8 cellular contexts compared by ENCODE assay signal in the genomic region with DNA sequence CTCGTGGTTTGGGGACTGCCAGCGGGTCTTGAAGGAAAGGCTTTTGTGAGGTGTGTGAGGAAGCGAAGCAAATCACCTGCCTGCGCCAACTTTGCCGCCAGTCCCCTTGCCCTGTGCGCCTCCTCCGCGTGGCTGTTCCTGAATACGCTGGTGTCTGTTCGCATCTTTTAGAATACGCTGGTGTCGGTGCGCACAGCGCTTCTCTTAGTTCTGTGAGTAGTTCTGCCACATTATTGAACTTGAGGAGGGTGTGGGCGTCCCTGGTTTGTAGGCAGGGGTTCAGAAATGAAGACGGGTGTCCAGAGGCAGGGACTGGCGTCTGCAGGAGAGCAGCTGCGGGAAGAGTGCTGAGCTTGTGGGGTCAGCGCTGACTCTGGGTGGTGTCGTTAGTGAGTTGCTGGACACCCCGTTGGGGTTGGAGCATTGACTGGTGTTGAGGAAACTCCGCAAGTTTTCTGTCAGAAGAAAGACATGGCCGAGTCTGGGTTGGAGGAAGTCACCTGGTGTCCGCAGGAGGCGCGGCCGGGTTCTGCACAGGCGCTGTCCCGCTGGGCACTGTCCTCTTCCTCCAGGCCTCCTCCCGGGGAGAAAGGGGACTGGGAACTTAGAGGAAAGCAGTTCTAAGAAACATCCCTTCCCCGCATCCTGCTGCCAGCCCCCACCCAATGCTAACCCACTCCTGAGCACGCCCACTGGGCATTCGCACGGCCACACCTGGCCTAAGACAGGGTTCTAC.
DNase-seq lines count a peak whose midpoint lies in the region; ATAC-seq and TF ChIP-seq lines count a peak whose summit lies in the region.

No MANE protein-coding gene starts in this region.

- DNase-seq in T-helper 2 cell treated with Interferon-gamma antibody and Interleukin-4, amounts not matched to agents 5 μg/mL and 100 μg/mL, for 36 hours (ENCODE audit: low spot score): peak; percentile 25
- peak; percentile 24 for DNase-seq in effector CD4-positive, alpha-beta T cell
- DNase-seq in memory B cell (ENCODE audit: low spot score in 2 of 2) (no peak), stromal cell of bone marrow (ENCODE audit: low read depth) (peak; percentile 3), 8988T (no peak)

- peaks cover 47% of the 10 kb centered on the region for H3K36me3 Mint-ChIP-seq in T-helper 2 cell treated with Interferon-gamma antibody and Interleukin-4, amounts not matched to agents 5 μg/mL and 100 μg/mL, for 36 hours (ENCODE audit: low read depth)
- peaks cover 32% of the 10 kb centered on the region for H3K36me3 Mint-ChIP-seq in memory B cell

- TF ChIP-seq CTCF in 22Rv1 (IDR thresholded peaks at IDR 0.05): no peak

- no peaks in the 10 kb centered on the region for H3K27me3 Mint-ChIP-seq in T-helper 2 cell treated with Interferon-gamma antibody and Interleukin-4, amounts not matched to agents 5 μg/mL and 100 μg/mL, for 36 hours (ENCODE audit: low read depth)
- peaks cover 1% of the 10 kb centered on the region for H3K27me3 Mint-ChIP-seq in memory B cell

- peaks cover 16% of the 10 kb centered on the region for H3K4me1 Mint-ChIP-seq in T-helper 2 cell treated with Interferon-gamma antibody and Interleukin-4, amounts not matched to agents 5 μg/mL and 100 μg/mL, for 36 hours (ENCODE audit: low read depth)
- peaks cover 13% of the 10 kb centered on the region for H3K4me1 Mint-ChIP-seq in memory B cell

- H3K4me3 Mint-ChIP-seq in T-helper 2 cell treated with Interferon-gamma antibody and Interleukin-4, amounts not matched to agents 5 μg/mL and 100 μg/mL, for 36 hours: peak overlapping the region; percentile 96
- H3K4me3 Mint-ChIP-seq in memory B cell: peak overlapping the region; percentile 100

- H3K9me3 Mint-ChIP-seq in T-helper 2 cell treated with Interferon-gamma antibody and Interleukin-4, amounts not matched to agents 5 μg/mL and 100 μg/mL, for 36 hours: peaks cover 33% of the 10 kb centered on the region
- H3K9me3 Mint-ChIP-seq in memory B cell: peaks cover 10% of the 10 kb centered on the region

- peak overlapping the region; percentile 100 for H3K27ac Mint-ChIP-seq in T-helper 2 cell treated with Interferon-gamma antibody and Interleukin-4, amounts not matched to agents 5 μg/mL and 100 μg/mL, for 36 hours
- H3K27ac Mint-ChIP-seq in memory B cell: peak overlapping the region; percentile 95

- ATAC-seq in GM18498 (IDR thresholded peaks at IDR 0.05; ENCODE audit: unreplicated experiment) (peak; percentile 18), HG03280 (IDR thresholded peaks at IDR 0.05; ENCODE audit: unreplicated experiment) (peak; percentile 21), memory B cell (ENCODE audit: low read depth) (peak; percentile 14)

- peak overlapping the region; percentile 93 for H3K27ac ChIP-seq in 22Rv1

Comparison
In these comparisons a context has a peak if more than half of its experiments do, and no peak if none do; other contexts are left out.
1. DNase-seq: peak in T-helper 2 cell treated with Interferon-gamma antibody and Interleukin-4, amounts not matched to agents 5 μg/mL and 100 μg/mL, for 36 hours (single experiment), effector CD4-positive, alpha-beta T cell (single experiment) and stromal cell of bone marrow (single experiment); none in memory B cell (0 of 2) and 8988T (single experiment).
2. Peak in every context shown above with its lines, with median percentiles within 50 percentile points of each other: ATAC-seq.